Comparison of ENCODE assay signal across 14 cellular contexts in the genomic region with DNA sequence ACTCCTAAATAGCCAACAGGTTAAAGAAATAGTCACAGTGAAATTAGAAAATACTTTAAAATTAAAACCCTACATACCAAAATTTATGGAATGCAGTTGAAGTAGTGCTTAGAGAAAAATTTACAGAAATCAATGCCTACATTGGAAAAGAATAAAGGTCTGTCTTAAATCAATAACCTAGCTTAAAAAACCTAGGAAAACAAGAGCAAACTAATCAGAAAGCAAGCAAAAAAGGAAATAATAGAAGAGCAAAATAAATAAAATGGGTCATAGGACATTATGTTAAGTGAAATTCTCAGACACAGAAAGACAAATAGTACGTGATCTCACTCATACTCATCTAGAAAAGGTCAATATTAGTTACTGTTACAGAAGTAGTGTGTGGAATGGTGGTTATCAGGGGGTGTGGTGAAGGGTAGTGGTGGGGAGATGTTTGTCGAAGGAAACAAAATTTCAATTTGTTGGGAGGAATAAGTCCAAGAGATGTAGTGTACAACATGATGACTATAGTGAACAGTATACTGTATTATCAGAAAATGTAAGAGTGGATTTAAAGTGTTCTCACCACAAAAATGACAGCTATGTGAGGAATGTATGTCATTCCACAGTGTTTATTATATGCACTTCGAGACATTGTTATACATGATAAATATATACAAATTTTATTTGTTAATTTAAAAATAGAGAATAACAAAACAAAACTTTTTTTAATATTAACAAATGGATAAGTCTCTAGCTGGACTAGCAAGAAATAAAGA.
"Had no signal": no experiment of that assay in that cellular context is flagged by ENCODE, and none has a peak within 500 bp of the region (broad histone marks: within the 10 kb centered on the region; RNA-seq: fewer than 3 reads in every experiment).

No MANE protein-coding gene starts in this region.

- H3K9me3 ChIP-seq: adrenal gland, neutrophil, suprapubic skin had no signal

- H3K27ac ChIP-seq: adrenal gland, neutrophil, suprapubic skin had no signal

- H3K4me1 ChIP-seq: adrenal gland, suprapubic skin had no signal

- H3K4me3 ChIP-seq: adrenal gland, suprapubic skin had no signal

- H3K36me3 ChIP-seq: adrenal gland, neutrophil, suprapubic skin had no signal

- H3K27me3 ChIP-seq: adrenal gland, suprapubic skin had no signal

- ATAC-seq: activated CD4-positive, CD25-positive, alpha-beta regulatory T cell treated with anti-CD3 and anti-CD28 coated beads, Interleukin-2, amount 50 U/mL, for 24 hours; naive thymus-derived CD4-positive, alpha-beta T cell; right cardiac atrium had no signal

- DNase-seq: activated naive CD4-positive, alpha-beta T cell treated with anti-CD3 and anti-CD28 coated beads, Interleukin-2, amount 50 U/mL, for 16 hours; activated T-cell treated with anti-CD3 and anti-CD28 coated beads, Interleukin-2, amount 50 U/mL, for 1 hour; adrenal gland; endodermal cell; erythroblast; hypothalamus; naive thymus-derived CD4-positive, alpha-beta T cell; posterior cingulate gyrus; right cardiac atrium; stimulated activated CD4-positive, alpha-beta T cell treated with anti-CD3 and anti-CD28 coated beads, Interleukin-2, amount 100 ng/mL, for 24 hours; stimulated activated naive CD4-positive, alpha-beta T cell had no signal
